In the genomic region with DNA sequence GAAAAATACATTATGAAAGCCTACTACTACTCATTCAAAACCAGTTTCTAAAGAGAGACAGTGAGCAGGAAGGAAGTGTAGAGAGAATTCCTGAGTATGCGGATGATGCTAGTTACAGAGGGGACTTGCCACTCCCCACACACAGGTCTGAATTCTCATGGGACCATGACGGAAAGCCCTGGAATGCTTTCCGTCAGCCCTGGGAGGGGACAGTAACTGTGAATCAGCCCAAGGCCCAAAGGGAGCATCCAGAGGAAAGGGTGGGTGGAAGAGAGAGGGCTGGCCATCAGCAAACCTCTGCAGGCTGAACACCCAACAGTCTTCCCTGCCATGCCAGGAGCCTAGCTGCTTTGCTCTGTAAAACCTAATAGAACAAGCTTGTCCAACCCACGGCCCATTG, we compare ENCODE assay signal across 14 cellular contexts. TPM values are rescaled to one million over a fixed set of nuclear protein-coding genes. Genes with fewer than 3 reads are reported as not detected.
A peak's percentile ranks its signal among the peaks of the same experiment; 100 is the strongest.
DNase-seq lines count a peak whose midpoint lies in the region; ATAC-seq and TF ChIP-seq lines count a peak whose summit lies in the region.
"Had no signal": no experiment of that assay in that cellular context is flagged by ENCODE, and none has a peak within 500 bp of the region (broad histone marks: within the 10 kb centered on the region; RNA-seq: fewer than 3 reads in every experiment).

No MANE protein-coding gene starts in this region.

- H3K36me3 Mint-ChIP-seq in activated naive CD4-positive, alpha-beta T cell treated with anti-CD3 and anti-CD28 coated beads, Interleukin-2, amount 50 U/mL, for 24 hours = peaks cover 17% of the 10 kb centered on the region
- peaks cover 4% of the 10 kb centered on the region for H3K36me3 Mint-ChIP-seq in activated naive CD4-positive, alpha-beta T cell treated with anti-CD3 and anti-CD28 coated beads for 36 hours (ENCODE audit: low read depth)
- peaks cover 89% of the 10 kb centered on the region for H3K36me3 Mint-ChIP-seq in activated T-helper 17 cell treated with anti-CD3 and anti-CD28 coated beads, Interleukin-2, amount 50 U/mL, for 72 hours (ENCODE audit: low read depth)
- H3K36me3 Mint-ChIP-seq in stimulated activated effector memory CD8-positive, alpha-beta T cell treated with anti-CD3 and anti-CD28 coated beads, Interleukin-12 subunit alpha, Interleukin-12 subunit beta, amount 100 ng/mL, for 72 hours = peaks cover 75% of the 10 kb centered on the region
- H3K36me3 Mint-ChIP-seq in endodermal cell (ENCODE audit: low read depth) = no peaks in the 10 kb centered on the region

- CTCF ChIA-PET in activated naive CD4-positive, alpha-beta T cell treated with anti-CD3 and anti-CD28 coated beads for 36 hours (lab: Charles Lee) = interaction anchor here (0.5 to 1.9 kb wide), 3 partner anchors 29 to 219 kb away, joined by 3 to 5 read pairs (median 3); no protein-coding TSS in a partner anchor

- no peak overlapping the region for H3K9ac ChIP-seq in endodermal cell (ENCODE audit: extremely low read depth, low read length, poor library complexity, severe bottlenecking)

- peak in 1 of 2 donors; percentile 19 for TF ChIP-seq POLR2A in heart left ventricle (IDR thresholded peaks at IDR 0.05)

- H3K4me3 ChIP-seq in heart left ventricle = no peak overlapping the region
- H3K4me3 ChIP-seq in endodermal cell (ENCODE audit: low read length) = no peak overlapping the region
- H3K4me3 ChIP-seq: K562, spleen had no signal

- peaks cover 93% of the 10 kb centered on the region for H3K4me1 Mint-ChIP-seq in activated naive CD4-positive, alpha-beta T cell treated with anti-CD3 and anti-CD28 coated beads, Interleukin-2, amount 50 U/mL, for 24 hours
- peaks cover 73% of the 10 kb centered on the region for H3K4me1 Mint-ChIP-seq in activated naive CD4-positive, alpha-beta T cell treated with anti-CD3 and anti-CD28 coated beads for 36 hours (ENCODE audit: low read depth)
- H3K4me1 Mint-ChIP-seq in activated T-helper 17 cell treated with anti-CD3 and anti-CD28 coated beads, Interleukin-2, amount 50 U/mL, for 72 hours = peaks cover 44% of the 10 kb centered on the region
- peaks cover 86% of the 10 kb centered on the region for H3K4me1 Mint-ChIP-seq in stimulated activated effector memory CD8-positive, alpha-beta T cell treated with anti-CD3 and anti-CD28 coated beads, Interleukin-12 subunit alpha, Interleukin-12 subunit beta, amount 100 ng/mL, for 72 hours
- H3K4me1 Mint-ChIP-seq in endodermal cell = no peaks in the 10 kb centered on the region

- H3K9me3 ChIP-seq in heart left ventricle = no peaks in the 10 kb centered on the region
- no peaks in the 10 kb centered on the region for H3K9me3 ChIP-seq in endodermal cell (ENCODE audit: control insufficient read depth, low read length)
- H3K9me3 ChIP-seq: spleen had no signal

- peak overlapping the region; percentile 65 for H3K27ac Mint-ChIP-seq in activated naive CD4-positive, alpha-beta T cell treated with anti-CD3 and anti-CD28 coated beads, Interleukin-2, amount 50 U/mL, for 24 hours
- H3K27ac Mint-ChIP-seq in activated naive CD4-positive, alpha-beta T cell treated with anti-CD3 and anti-CD28 coated beads for 36 hours = no peak overlapping the region
- H3K27ac Mint-ChIP-seq in activated T-helper 17 cell treated with anti-CD3 and anti-CD28 coated beads, Interleukin-2, amount 50 U/mL, for 72 hours = peak overlapping the region; percentile 32
- H3K27ac Mint-ChIP-seq in stimulated activated effector memory CD8-positive, alpha-beta T cell treated with anti-CD3 and anti-CD28 coated beads, Interleukin-12 subunit alpha, Interleukin-12 subunit beta, amount 100 ng/mL, for 72 hours = peak overlapping the region; percentile 80
- H3K27ac Mint-ChIP-seq in endodermal cell = no peak overlapping the region

- H3K27me3 ChIP-seq in heart left ventricle (no peaks in the 10 kb centered on the region), endodermal cell (ENCODE audit: control insufficient read depth, insufficient read depth, low read length, poor library complexity, severe bottlenecking) (no peaks in the 10 kb centered on the region)
- H3K27me3 ChIP-seq: spleen had no signal

- peaks cover 38 to 96% (median 84%) of the 10 kb centered on the region in 12 donors for H3K4me1 ChIP-seq in heart left ventricle
- no peaks in the 10 kb centered on the region for H3K4me1 ChIP-seq in endodermal cell (ENCODE audit: control insufficient read depth, insufficient read depth, low read length)

- 45 to 58% (median 47%) methylated on average over 4 of the region's 4 CpGs for WGBS in heart left ventricle, 4 donors
- WGBS in endodermal cell (ENCODE audit: insufficient coverage in 1 of 2, insufficient read length in 1 of 2), 2 experiments = 91% methylated on average over 4 of the region's 4 CpGs; no CpG with 5 or more reads in 1 of the 2 experiments

- H3K9me3 Mint-ChIP-seq in activated naive CD4-positive, alpha-beta T cell treated with anti-CD3 and anti-CD28 coated beads, Interleukin-2, amount 50 U/mL, for 24 hours = no peaks in the 10 kb centered on the region
- H3K9me3 Mint-ChIP-seq in activated naive CD4-positive, alpha-beta T cell treated with anti-CD3 and anti-CD28 coated beads for 36 hours = no peaks in the 10 kb centered on the region
- no peaks in the 10 kb centered on the region for H3K9me3 Mint-ChIP-seq in activated T-helper 17 cell treated with anti-CD3 and anti-CD28 coated beads, Interleukin-2, amount 50 U/mL, for 72 hours
- no peaks in the 10 kb centered on the region for H3K9me3 Mint-ChIP-seq in stimulated activated effector memory CD8-positive, alpha-beta T cell treated with anti-CD3 and anti-CD28 coated beads, Interleukin-12 subunit alpha, Interleukin-12 subunit beta, amount 100 ng/mL, for 72 hours
- no peaks in the 10 kb centered on the region for H3K9me3 Mint-ChIP-seq in endodermal cell

- ATAC-seq in activated T-helper 17 cell treated with anti-CD3 and anti-CD28 coated beads, Interleukin-2, amount 50 U/mL, for 72 hours (replicated peaks) = no peak
- peak in 3 of 4 donors; percentile 13 to 75 (median 57) for ATAC-seq in heart left ventricle
- no peak for ATAC-seq in stimulated activated effector memory CD8-positive, alpha-beta T cell treated with anti-CD3 and anti-CD28 coated beads, Interleukin-12 subunit alpha, Interleukin-12 subunit beta, amount 100 ng/mL, for 72 hours
- ATAC-seq in GM18861 (IDR thresholded peaks at IDR 0.05; ENCODE audit: unreplicated experiment) = no peak
- ATAC-seq: K562 had no signal

- H3K27ac ChIP-seq in heart left ventricle = peak overlapping the region in 11 of 12 donors; percentile 9 to 80 (median 61)
- no peak overlapping the region for H3K27ac ChIP-seq in endodermal cell (ENCODE audit: low read depth, low read length)

- intact Hi-C loops in activated naive CD4-positive, alpha-beta T cell treated with anti-CD3 and anti-CD28 coated beads for 36 hours (cut with micrococcal nuclease) = loop anchor here (2.0 kb wide), 1 partner anchor 14 kb away; no protein-coding TSS in a partner anchor
- intact Hi-C loops in heart left ventricle (cut with DNase I) = loop anchor here in 1 of 10 donors (2.0 kb wide), 1 partner anchor 36 kb away; the partner anchor contains the start of gene RCSD1

- TF ChIP-seq CTCF in heart left ventricle (IDR thresholded peaks at IDR 0.05) (no peak), endodermal cell (conservative IDR thresholded peaks at IDR 0.05) (no peak)

- H3K4me3 Mint-ChIP-seq in activated naive CD4-positive, alpha-beta T cell treated with anti-CD3 and anti-CD28 coated beads, Interleukin-2, amount 50 U/mL, for 24 hours = no peak overlapping the region
- no peak overlapping the region for H3K4me3 Mint-ChIP-seq in activated naive CD4-positive, alpha-beta T cell treated with anti-CD3 and anti-CD28 coated beads for 36 hours
- H3K4me3 Mint-ChIP-seq in activated T-helper 17 cell treated with anti-CD3 and anti-CD28 coated beads, Interleukin-2, amount 50 U/mL, for 72 hours = no peak overlapping the region
- H3K4me3 Mint-ChIP-seq in stimulated activated effector memory CD8-positive, alpha-beta T cell treated with anti-CD3 and anti-CD28 coated beads, Interleukin-12 subunit alpha, Interleukin-12 subunit beta, amount 100 ng/mL, for 72 hours = no peak overlapping the region
- H3K4me3 Mint-ChIP-seq in endodermal cell = no peak overlapping the region

- H3K27me3 Mint-ChIP-seq in activated naive CD4-positive, alpha-beta T cell treated with anti-CD3 and anti-CD28 coated beads, Interleukin-2, amount 50 U/mL, for 24 hours = no peaks in the 10 kb centered on the region
- no peaks in the 10 kb centered on the region for H3K27me3 Mint-ChIP-seq in activated naive CD4-positive, alpha-beta T cell treated with anti-CD3 and anti-CD28 coated beads for 36 hours (ENCODE audit: low read depth)
- no peaks in the 10 kb centered on the region for H3K27me3 Mint-ChIP-seq in activated T-helper 17 cell treated with anti-CD3 and anti-CD28 coated beads, Interleukin-2, amount 50 U/mL, for 72 hours
- H3K27me3 Mint-ChIP-seq in endodermal cell (ENCODE audit: insufficient read depth) = no peaks in the 10 kb centered on the region

- peaks cover 0 to 7% (median 0%) of the 10 kb centered on the region in 9 donors for H3K36me3 ChIP-seq in heart left ventricle
- no peaks in the 10 kb centered on the region for H3K36me3 ChIP-seq in endodermal cell (ENCODE audit: control insufficient read depth, insufficient read depth, low read length)

- DNase-seq in activated naive CD4-positive, alpha-beta T cell treated with anti-CD3 and anti-CD28 coated beads for 36 hours = no peak
- DNase-seq in heart left ventricle = peak in 4 of 5 donors; percentile 52 to 78 (median 70)
- no peak for DNase-seq in stimulated activated effector memory CD8-positive, alpha-beta T cell treated with anti-CD3 and anti-CD28 coated beads, Interleukin-12 subunit alpha, Interleukin-12 subunit beta, amount 100 ng/mL, for 72 hours (ENCODE audit: low spot score in 2 of 2)
- DNase-seq in MV-4-11 (lab: John Stamatoyannopoulos, UW) = no peak
- no peak for DNase-seq in endodermal cell
- DNase-seq: aorta, midbrain, NCI-H2227 treated with DMSO at 0.1 percent for 48 hours, spleen had no signal

RNA-seq across cellular contexts. Expression of gene RCSD1, which starts 36.4 kb away (rescaled TPM):
- total RNA-seq in activated naive CD4-positive, alpha-beta T cell treated with anti-CD3 and anti-CD28 coated beads for 36 hours = 10 to 100 TPM; 27.3 to 27.9 TPM
- total RNA-seq in activated T-helper 17 cell treated with anti-CD3 and anti-CD28 coated beads, Interleukin-2, amount 50 U/mL, for 72 hours = 10 to 100 TPM; 69.0 to 75.5 TPM
- total RNA-seq in heart left ventricle = 10 to 100 TPM; 25.0 to 51.5 (median 38.1) TPM
- polyA plus RNA-seq in heart left ventricle = 10 to 100 TPM; 14.1 to 14.2 TPM
- total RNA-seq in endodermal cell = under 1 TPM; 0.11 to 0.29 TPM
- 0.61 TPM for polyA plus RNA-seq in endodermal cell (2013, experiment 1 of 2)
- polyA plus RNA-seq in endodermal cell (2013, experiment 2 of 2) = 0.37 TPM
- total RNA-seq: SK-MEL-5 had no signal

RNA-seq across cellular contexts. Expression of gene MPZL1, which starts 55.4 kb away (rescaled TPM):
- total RNA-seq in activated naive CD4-positive, alpha-beta T cell treated with anti-CD3 and anti-CD28 coated beads for 36 hours = 10 to 100 TPM; 24.2 to 28.1 TPM
- 10 to 100 TPM; 24.4 to 27.0 TPM for total RNA-seq in activated T-helper 17 cell treated with anti-CD3 and anti-CD28 coated beads, Interleukin-2, amount 50 U/mL, for 72 hours
- total RNA-seq in heart left ventricle (10 to 100 TPM; 21.2 to 56.3 (median 29.7) TPM), endodermal cell (100 to 1,000 TPM; 111 to 114 TPM)
- polyA plus RNA-seq in heart left ventricle = 10 to 100 TPM in 1 of 2 donors, 1 to 10 TPM in 1; 7.0 to 29.4 TPM
- polyA plus RNA-seq in endodermal cell (2013, experiment 1 of 2) = 72.9 TPM
- 82.6 TPM for polyA plus RNA-seq in endodermal cell (2013, experiment 2 of 2)

Comparison
In these comparisons a context has a peak if more than half of its experiments do, and no peak if none do; other contexts are left out.
1. H3K27ac Mint-ChIP-seq: peak in activated naive CD4-positive, alpha-beta T cell treated with anti-CD3 and anti-CD28 coated beads, Interleukin-2, amount 50 U/mL, for 24 hours (single experiment), activated T-helper 17 cell treated with anti-CD3 and anti-CD28 coated beads, Interleukin-2, amount 50 U/mL, for 72 hours (single experiment) and stimulated activated effector memory CD8-positive, alpha-beta T cell treated with anti-CD3 and anti-CD28 coated beads, Interleukin-12 subunit alpha, Interleukin-12 subunit beta, amount 100 ng/mL, for 72 hours (single experiment); none in activated naive CD4-positive, alpha-beta T cell treated with anti-CD3 and anti-CD28 coated beads for 36 hours (single experiment) and endodermal cell (single experiment).
2. DNase-seq: peak in heart left ventricle (4 of 5); none in activated naive CD4-positive, alpha-beta T cell treated with anti-CD3 and anti-CD28 coated beads for 36 hours (single experiment), stimulated activated effector memory CD8-positive, alpha-beta T cell treated with anti-CD3 and anti-CD28 coated beads, Interleukin-12 subunit alpha, Interleukin-12 subunit beta, amount 100 ng/mL, for 72 hours (0 of 2), MV-4-11 (single experiment) and endodermal cell (single experiment).
3. ATAC-seq: peak in heart left ventricle (3 of 4); none in activated T-helper 17 cell treated with anti-CD3 and anti-CD28 coated beads, Interleukin-2, amount 50 U/mL, for 72 hours (single experiment), stimulated activated effector memory CD8-positive, alpha-beta T cell treated with anti-CD3 and anti-CD28 coated beads, Interleukin-12 subunit alpha, Interleukin-12 subunit beta, amount 100 ng/mL, for 72 hours (single experiment) and GM18861 (single experiment).
4. RNA of gene RCSD1, which starts 36.4 kb away (total RNA-seq): 69.0 to 75.5 TPM in activated T-helper 17 cell treated with anti-CD3 and anti-CD28 coated beads, Interleukin-2, amount 50 U/mL, for 72 hours, 25.0 to 51.5 TPM in heart left ventricle and 27.3 to 27.9 TPM in activated naive CD4-positive, alpha-beta T cell treated with anti-CD3 and anti-CD28 coated beads for 36 hours; 0.11 to 0.29 TPM in endodermal cell; every median in the first group is over 10 times any median in the second.